In genomic region chr20:33674294-33675126, GRCh38 we compare ENCODE assay signal across 8 cellular contexts. TPM values are rescaled to one million over a fixed set of nuclear protein-coding genes. Genes with fewer than 3 reads are reported as not detected.
A peak's percentile ranks its signal among the peaks of the same experiment; 100 is the strongest.
DNase-seq lines count a peak whose midpoint lies in the region; ATAC-seq and TF ChIP-seq lines count a peak whose summit lies in the region.

NECAB3 (minus strand) TSS chr20:33674428; CDS start chr20:33674352, 76 bp downstream.

- no peaks in the 10 kb centered on the region for H3K36me3 Mint-ChIP-seq in natural killer cell

- no peaks in the 10 kb centered on the region for H3K27me3 Mint-ChIP-seq in natural killer cell (ENCODE audit: low read depth in 2 of 2)

- H3K4me3 Mint-ChIP-seq in natural killer cell: peak within 1 kb of the TSS; percentile 84

- no peaks in the 10 kb centered on the region for H3K9me3 ChIP-seq in HUES48 (ENCODE audit: control insufficient read depth, insufficient read depth, low read length)
- no peaks in the 10 kb centered on the region for H3K9me3 ChIP-seq in Peyer's patch
- no peaks in the 10 kb centered on the region for H3K9me3 ChIP-seq in thymus (ENCODE audit: control insufficient read depth)

- peak within 1 kb of the TSS; percentile 54 for H3K9ac ChIP-seq in HUES48 (ENCODE audit: low read depth, low read length)

- H3K9me3 Mint-ChIP-seq in natural killer cell: no peaks in the 10 kb centered on the region

- peak within 1 kb of the TSS; percentile 89 for H3K4me3 ChIP-seq in HUES48 (ENCODE audit: low read depth, low read length)
- peak within 1 kb of the TSS; percentile 81 to 93 (median 88) for H3K4me3 ChIP-seq in Peyer's patch
- peak within 1 kb of the TSS; percentile 81 for H3K4me3 ChIP-seq in fibroblast of villous mesenchyme (ENCODE audit: low read depth, low read length)
- peak within 1 kb of the TSS; percentile 69 for H3K4me3 ChIP-seq in thymus (ENCODE audit: low read length)

- peaks cover 6 to 27% of the 10 kb centered on the region in 2 donors for H3K4me1 Mint-ChIP-seq in natural killer cell

- H3K27ac Mint-ChIP-seq in natural killer cell: peak within 1 kb of the TSS; percentile 5 to 87

- H3K27me3 ChIP-seq in HUES48 (ENCODE audit: control insufficient read depth, insufficient read depth, low read length) (no peaks in the 10 kb centered on the region), Peyer's patch (no peaks in the 10 kb centered on the region), thymus (ENCODE audit: control insufficient read depth, insufficient read depth) (no peaks in the 10 kb centered on the region)

- peaks cover 19% of the 10 kb centered on the region for H3K4me1 ChIP-seq in HUES48 (ENCODE audit: control insufficient read depth, insufficient read depth, low read length)
- H3K4me1 ChIP-seq in Peyer's patch: peaks cover 0 to 39% (median 15%) of the 10 kb centered on the region in 4 donors
- H3K4me1 ChIP-seq in thymus (ENCODE audit: control insufficient read depth, insufficient read depth, low read length): peaks cover 35% of the 10 kb centered on the region

- 10% methylated on average over 72 of the region's 73 CpGs for WGBS in thymus

- H3K27ac ChIP-seq in HUES48 (ENCODE audit: low read depth, low read length) (peak within 1 kb of the TSS; percentile 78), Peyer's patch (peak within 1 kb of the TSS; percentile 82 to 90 (median 84)), thymus (ENCODE audit: low read depth) (peak within 1 kb of the TSS; percentile 46)

- peak in 13 of 14 donors; percentile 14 to 84 (median 54) for DNase-seq in C1 segment of cervical spinal cord (lab: John Stamatoyannopoulos, UW)
- DNase-seq in GM19238 (ENCODE audit: insufficient read length, low spot score): peak; percentile 78
- DNase-seq in Peyer's patch: peak; percentile 71 to 93 (median 92)
- DNase-seq in activated gamma-delta T cell (lab: John Stamatoyannopoulos, UW): peak; percentile 56
- peak; percentile 80 for DNase-seq in fibroblast of villous mesenchyme (ENCODE audit: low read depth)
- peak; percentile 73 for DNase-seq in natural killer cell

- ATAC-seq in natural killer cell: peak; percentile 90 to 93 (median 92)

- intact Hi-C loops in natural killer cell (cut with micrococcal nuclease): no loop called here

- peak; percentile 50 to 56 for TF ChIP-seq POLR2A in Peyer's patch (IDR thresholded peaks at IDR 0.05)

- peaks cover 59% of the 10 kb centered on the region for H3K36me3 ChIP-seq in HUES48 (ENCODE audit: control insufficient read depth, insufficient read depth, low read length)
- peaks cover 0 to 8% (median 0%) of the 10 kb centered on the region in 3 donors for H3K36me3 ChIP-seq in Peyer's patch
- H3K36me3 ChIP-seq in thymus (ENCODE audit: control insufficient read depth, insufficient read depth): peaks cover 5% of the 10 kb centered on the region

- TF ChIP-seq CTCF in Peyer's patch (IDR thresholded peaks at IDR 0.05): no peak
- no peak for TF ChIP-seq CTCF in fibroblast of villous mesenchyme (IDR thresholded peaks at IDR 0.05; ENCODE audit: insufficient read depth, low read depth, low read length)
- TF ChIP-seq CTCF in natural killer cell (IDR thresholded peaks at IDR 0.05): no peak

RNA-seq across cellular contexts. Expression of gene NECAB3, which starts in this region (rescaled TPM):
- total RNA-seq in Peyer's patch (100 to 1,000 TPM in 3 of 4 donors, 10 to 100 TPM in 1; 77.1 to 146 (median 110) TPM), fibroblast of villous mesenchyme (22.0 and 23.8 TPM in 2 replicates), natural killer cell (10 to 100 TPM in 2 of 3 donors, 1 to 10 TPM in 1; 9.7 to 18.1 (median 13.4) TPM)
- polyA plus RNA-seq in thymus: 20.3 TPM

Comparison
In these comparisons a context has a peak if more than half of its experiments do, and no peak if none do; other contexts are left out.
1. Peak in every context shown above with its lines: DNase-seq, ATAC-seq, H3K4me3 ChIP-seq and H3K27ac ChIP-seq.